1 cellular context compared by ENCODE assay signal in genomic region chr13:27194895-27195764, GRCh38.
TF ChIP-seq lines count a peak whose summit lies in the region.

No MANE protein-coding gene starts in this region.

TF ChIP-seq in K562, 482 proteins besides CTCF, POLR2A, EP300 and RAD21 (continued from another document and continues in another):
- TF ChIP-seq GMEB1 (CRISPR knock-in tag; IDR thresholded peaks at IDR 0.05) (no peak), ZNF282 (CRISPR knock-in tag; IDR thresholded peaks at IDR 0.05) (no peak), ARHGAP35 (IDR thresholded peaks at IDR 0.05; ENCODE audit: partially characterized antibody) (no peak), MEIS2 (IDR thresholded peaks at IDR 0.05; ENCODE audit: partially characterized antibody) (peak; percentile 37), MTA2 (IDR thresholded peaks at IDR 0.05; ENCODE audit: low read depth) (peak; percentile 28; the same call in 1 of the 2 replicates), SIN3B (IDR thresholded peaks at IDR 0.05; ENCODE audit: low read depth) (no peak), NKRF (IDR thresholded peaks at IDR 0.05; ENCODE audit: borderline replicate concordance) (no peak), ZNF347 (CRISPR knock-in tag; IDR thresholded peaks at IDR 0.05; ENCODE audit: low read depth) (no peak), CBX2 (IDR thresholded peaks at IDR 0.05; ENCODE audit: insufficient read depth, low read length, poor library complexity, severe bottlenecking) (no peak), EP400 (IDR thresholded peaks at IDR 0.05) (no peak), MCM5 (IDR thresholded peaks at IDR 0.05; ENCODE audit: low read depth) (no peak), HDAC2 (IDR thresholded peaks at IDR 0.05) (peak; percentile 35; the same call in 1 of the 2 replicates), CREBBP (IDR thresholded peaks at IDR 0.05; ENCODE audit: low read depth, low read length) (no peak), TEAD2 (tag; IDR thresholded peaks at IDR 0.05) (no peak), NR2C2 (CRISPR knock-in tag; IDR thresholded peaks at IDR 0.05) (no peak), NR2C2 (tag; IDR thresholded peaks at IDR 0.05) (no peak), EZH2 (IDR thresholded peaks at IDR 0.05; ENCODE audit: borderline replicate concordance, low read depth, low read length) (no peak), IFI16 (CRISPR knock-in tag; IDR thresholded peaks at IDR 0.05) (no peak), BRD9 (IDR thresholded peaks at IDR 0.05; ENCODE audit: low read depth, partially characterized antibody) (no peak), DDX20 (tag; IDR thresholded peaks at IDR 0.05; ENCODE audit: low read depth) (no peak), ZBTB49 (CRISPR knock-in tag; IDR thresholded peaks at IDR 0.05; ENCODE audit: borderline replicate concordance) (no peak), TCF7 (IDR thresholded peaks at IDR 0.05; ENCODE audit: borderline replicate concordance) (no peak), POLR2AphosphoS5 (IDR thresholded peaks at IDR 0.05; ENCODE audit: control insufficient read depth, insufficient read depth, low read depth, low read length) (no peak), MXI1 (IDR thresholded peaks at IDR 0.05; ENCODE audit: low read depth, low read length) (no peak), SMARCC2 (IDR thresholded peaks at IDR 0.05; ENCODE audit: low read depth) (peak; percentile 70), DPF2 (IDR thresholded peaks at IDR 0.05) (peak; percentile 80), ZNF695 (CRISPR knock-in tag; IDR thresholded peaks at IDR 0.05) (no peak), ARNT (IDR thresholded peaks at IDR 0.05) (no peak), NR2C1 (IDR thresholded peaks at IDR 0.05) (no peak), NR2C1 (tag; IDR thresholded peaks at IDR 0.05) (no peak), ZNF668 (CRISPR knock-in tag; IDR thresholded peaks at IDR 0.05) (no peak), E2F3 (CRISPR knock-in tag; IDR thresholded peaks at IDR 0.05) (no peak), SOX6 (IDR thresholded peaks at IDR 0.05) (peak; percentile 96)
- TF ChIP-seq, protein P1, sequence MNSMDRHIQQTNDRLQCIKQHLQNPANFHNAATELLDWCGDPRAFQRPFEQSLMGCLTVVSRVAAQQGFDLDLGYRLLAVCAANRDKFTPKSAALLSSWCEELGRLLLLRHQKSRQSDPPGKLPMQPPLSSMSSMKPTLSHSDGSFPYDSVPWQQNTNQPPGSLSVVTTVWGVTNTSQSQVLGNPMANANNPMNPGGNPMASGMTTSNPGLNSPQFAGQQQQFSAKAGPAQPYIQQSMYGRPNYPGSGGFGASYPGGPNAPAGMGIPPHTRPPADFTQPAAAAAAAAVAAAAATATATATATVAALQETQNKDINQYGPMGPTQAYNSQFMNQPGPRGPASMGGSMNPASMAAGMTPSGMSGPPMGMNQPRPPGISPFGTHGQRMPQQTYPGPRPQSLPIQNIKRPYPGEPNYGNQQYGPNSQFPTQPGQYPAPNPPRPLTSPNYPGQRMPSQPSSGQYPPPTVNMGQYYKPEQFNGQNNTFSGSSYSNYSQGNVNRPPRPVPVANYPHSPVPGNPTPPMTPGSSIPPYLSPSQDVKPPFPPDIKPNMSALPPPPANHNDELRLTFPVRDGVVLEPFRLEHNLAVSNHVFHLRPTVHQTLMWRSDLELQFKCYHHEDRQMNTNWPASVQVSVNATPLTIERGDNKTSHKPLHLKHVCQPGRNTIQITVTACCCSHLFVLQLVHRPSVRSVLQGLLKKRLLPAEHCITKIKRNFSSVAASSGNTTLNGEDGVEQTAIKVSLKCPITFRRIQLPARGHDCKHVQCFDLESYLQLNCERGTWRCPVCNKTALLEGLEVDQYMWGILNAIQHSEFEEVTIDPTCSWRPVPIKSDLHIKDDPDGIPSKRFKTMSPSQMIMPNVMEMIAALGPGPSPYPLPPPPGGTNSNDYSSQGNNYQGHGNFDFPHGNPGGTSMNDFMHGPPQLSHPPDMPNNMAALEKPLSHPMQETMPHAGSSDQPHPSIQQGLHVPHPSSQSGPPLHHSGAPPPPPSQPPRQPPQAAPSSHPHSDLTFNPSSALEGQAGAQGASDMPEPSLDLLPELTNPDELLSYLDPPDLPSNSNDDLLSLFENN (IDR thresholded peaks at IDR 0.05; ENCODE audit: low read depth in 2 of 2, low read length in 2 of 2), result no peak
- TF ChIP-seq, protein P2, sequence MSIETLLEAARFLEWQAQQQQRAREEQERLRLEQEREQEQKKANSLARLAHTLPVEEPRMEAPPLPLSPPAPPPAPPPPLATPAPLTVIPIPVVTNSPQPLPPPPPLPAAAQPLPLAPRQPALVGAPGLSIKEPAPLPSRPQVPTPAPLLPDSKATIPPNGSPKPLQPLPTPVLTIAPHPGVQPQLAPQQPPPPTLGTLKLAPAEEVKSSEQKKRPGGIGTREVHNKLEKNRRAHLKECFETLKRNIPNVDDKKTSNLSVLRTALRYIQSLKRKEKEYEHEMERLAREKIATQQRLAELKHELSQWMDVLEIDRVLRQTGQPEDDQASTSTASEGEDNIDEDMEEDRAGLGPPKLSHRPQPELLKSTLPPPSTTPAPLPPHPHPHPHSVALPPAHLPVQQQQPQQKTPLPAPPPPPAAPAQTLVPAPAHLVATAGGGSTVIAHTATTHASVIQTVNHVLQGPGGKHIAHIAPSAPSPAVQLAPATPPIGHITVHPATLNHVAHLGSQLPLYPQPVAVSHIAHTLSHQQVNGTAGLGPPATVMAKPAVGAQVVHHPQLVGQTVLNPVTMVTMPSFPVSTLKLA (conservative IDR thresholded peaks at IDR 0.05), result peak in 1 of 2 experiments; percentile 42; a peak in 1 of 4 replicates
- TF ChIP-seq, protein P3, sequence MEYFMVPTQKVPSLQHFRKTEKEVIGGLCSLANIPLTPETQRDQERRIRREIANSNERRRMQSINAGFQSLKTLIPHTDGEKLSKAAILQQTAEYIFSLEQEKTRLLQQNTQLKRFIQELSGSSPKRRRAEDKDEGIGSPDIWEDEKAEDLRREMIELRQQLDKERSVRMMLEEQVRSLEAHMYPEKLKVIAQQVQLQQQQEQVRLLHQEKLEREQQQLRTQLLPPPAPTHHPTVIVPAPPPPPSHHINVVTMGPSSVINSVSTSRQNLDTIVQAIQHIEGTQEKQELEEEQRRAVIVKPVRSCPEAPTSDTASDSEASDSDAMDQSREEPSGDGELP (CRISPR knock-in tag; IDR thresholded peaks at IDR 0.05; ENCODE audit: borderline replicate concordance), result no peak
- TF ChIP-seq, protein P4, sequence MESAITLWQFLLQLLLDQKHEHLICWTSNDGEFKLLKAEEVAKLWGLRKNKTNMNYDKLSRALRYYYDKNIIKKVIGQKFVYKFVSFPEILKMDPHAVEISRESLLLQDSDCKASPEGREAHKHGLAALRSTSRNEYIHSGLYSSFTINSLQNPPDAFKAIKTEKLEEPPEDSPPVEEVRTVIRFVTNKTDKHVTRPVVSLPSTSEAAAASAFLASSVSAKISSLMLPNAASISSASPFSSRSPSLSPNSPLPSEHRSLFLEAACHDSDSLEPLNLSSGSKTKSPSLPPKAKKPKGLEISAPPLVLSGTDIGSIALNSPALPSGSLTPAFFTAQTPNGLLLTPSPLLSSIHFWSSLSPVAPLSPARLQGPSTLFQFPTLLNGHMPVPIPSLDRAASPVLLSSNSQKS (CRISPR knock-in tag; IDR thresholded peaks at IDR 0.05), result no peak
- TF ChIP-seq, protein P5, sequence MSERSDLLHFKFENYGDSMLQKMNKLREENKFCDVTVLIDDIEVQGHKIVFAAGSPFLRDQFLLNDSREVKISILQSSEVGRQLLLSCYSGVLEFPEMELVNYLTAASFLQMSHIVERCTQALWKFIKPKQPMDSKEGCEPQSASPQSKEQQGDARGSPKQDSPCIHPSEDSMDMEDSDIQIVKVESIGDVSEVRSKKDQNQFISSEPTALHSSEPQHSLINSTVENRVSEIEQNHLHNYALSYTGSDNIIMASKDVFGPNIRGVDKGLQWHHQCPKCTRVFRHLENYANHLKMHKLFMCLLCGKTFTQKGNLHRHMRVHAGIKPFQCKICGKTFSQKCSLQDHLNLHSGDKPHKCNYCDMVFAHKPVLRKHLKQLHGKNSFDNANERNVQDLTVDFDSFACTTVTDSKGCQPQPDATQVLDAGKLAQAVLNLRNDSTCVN (CRISPR knock-in tag; IDR thresholded peaks at IDR 0.05), result no peak
- TF ChIP-seq, protein P6, sequence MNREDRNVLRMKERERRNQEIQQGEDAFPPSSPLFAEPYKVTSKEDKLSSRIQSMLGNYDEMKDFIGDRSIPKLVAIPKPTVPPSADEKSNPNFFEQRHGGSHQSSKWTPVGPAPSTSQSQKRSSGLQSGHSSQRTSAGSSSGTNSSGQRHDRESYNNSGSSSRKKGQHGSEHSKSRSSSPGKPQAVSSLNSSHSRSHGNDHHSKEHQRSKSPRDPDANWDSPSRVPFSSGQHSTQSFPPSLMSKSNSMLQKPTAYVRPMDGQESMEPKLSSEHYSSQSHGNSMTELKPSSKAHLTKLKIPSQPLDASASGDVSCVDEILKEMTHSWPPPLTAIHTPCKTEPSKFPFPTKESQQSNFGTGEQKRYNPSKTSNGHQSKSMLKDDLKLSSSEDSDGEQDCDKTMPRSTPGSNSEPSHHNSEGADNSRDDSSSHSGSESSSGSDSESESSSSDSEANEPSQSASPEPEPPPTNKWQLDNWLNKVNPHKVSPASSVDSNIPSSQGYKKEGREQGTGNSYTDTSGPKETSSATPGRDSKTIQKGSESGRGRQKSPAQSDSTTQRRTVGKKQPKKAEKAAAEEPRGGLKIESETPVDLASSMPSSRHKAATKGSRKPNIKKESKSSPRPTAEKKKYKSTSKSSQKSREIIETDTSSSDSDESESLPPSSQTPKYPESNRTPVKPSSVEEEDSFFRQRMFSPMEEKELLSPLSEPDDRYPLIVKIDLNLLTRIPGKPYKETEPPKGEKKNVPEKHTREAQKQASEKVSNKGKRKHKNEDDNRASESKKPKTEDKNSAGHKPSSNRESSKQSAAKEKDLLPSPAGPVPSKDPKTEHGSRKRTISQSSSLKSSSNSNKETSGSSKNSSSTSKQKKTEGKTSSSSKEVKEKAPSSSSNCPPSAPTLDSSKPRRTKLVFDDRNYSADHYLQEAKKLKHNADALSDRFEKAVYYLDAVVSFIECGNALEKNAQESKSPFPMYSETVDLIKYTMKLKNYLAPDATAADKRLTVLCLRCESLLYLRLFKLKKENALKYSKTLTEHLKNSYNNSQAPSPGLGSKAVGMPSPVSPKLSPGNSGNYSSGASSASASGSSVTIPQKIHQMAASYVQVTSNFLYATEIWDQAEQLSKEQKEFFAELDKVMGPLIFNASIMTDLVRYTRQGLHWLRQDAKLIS (CRISPR knock-in tag; IDR thresholded peaks at IDR 0.05), result no peak
- TF ChIP-seq, protein P7, sequence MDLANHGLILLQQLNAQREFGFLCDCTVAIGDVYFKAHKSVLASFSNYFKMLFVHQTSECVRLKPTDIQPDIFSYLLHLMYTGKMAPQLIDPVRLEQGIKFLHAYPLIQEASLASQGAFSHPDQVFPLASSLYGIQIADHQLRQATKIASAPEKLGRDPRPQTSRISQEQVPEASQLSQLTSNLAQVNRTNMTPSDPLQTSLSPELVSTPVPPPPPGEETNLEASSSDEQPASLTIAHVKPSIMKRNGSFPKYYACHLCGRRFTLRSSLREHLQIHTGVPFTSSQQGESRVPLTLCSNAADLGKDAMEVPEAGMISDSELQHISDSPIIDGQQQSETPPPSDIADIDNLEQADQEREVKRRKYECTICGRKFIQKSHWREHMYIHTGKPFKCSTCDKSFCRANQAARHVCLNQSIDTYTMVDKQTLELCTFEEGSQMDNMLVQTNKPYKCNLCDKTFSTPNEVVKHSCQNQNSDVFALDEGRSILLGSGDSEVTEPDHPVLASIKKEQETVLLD (IDR thresholded peaks at IDR 0.05), result no peak
